In genomic region chr4:139555705-139556070, GRCh38 we compare ENCODE assay signal across 8 cellular contexts. TPM values are rescaled to one million over a fixed set of nuclear protein-coding genes. Genes with fewer than 3 reads are reported as not detected.
DNase-seq lines count a peak whose midpoint lies in the region; ATAC-seq and TF ChIP-seq lines count a peak whose summit lies in the region.

No MANE protein-coding gene starts in this region.

- no peak for DNase-seq in AG04450 (ENCODE audit: low read depth, low spot score)
- peak; percentile 46 for DNase-seq in HT-29 (ENCODE audit: low spot score)
- no peak for DNase-seq in iPS DF 6.9 (ENCODE audit: low read depth, low spot score)
- DNase-seq in SK-N-DZ (ENCODE audit: low spot score), result no peak
- no peak for DNase-seq in NCI-H1436 treated with DMSO at 0.1 percent for 48 hours (lab: John Stamatoyannopoulos, UW)

- peak; percentile 30 for ATAC-seq in GM19023 (IDR thresholded peaks at IDR 0.05; ENCODE audit: unreplicated experiment)

- H3K36me3 ChIP-seq in iPS DF 6.9 (ENCODE audit: control insufficient read depth, insufficient read depth, low read length), result no peaks in the 10 kb centered on the region

- no peaks in the 10 kb centered on the region for H3K9me3 ChIP-seq in AG04450 (ENCODE audit: control insufficient read depth, insufficient read depth, low read length)
- H3K9me3 ChIP-seq in iPS DF 6.9 (ENCODE audit: control insufficient read depth, insufficient read depth, low read length), result no peaks in the 10 kb centered on the region

- POLR2A ChIA-PET in AG04450 (lab: Yijun Ruan, JAX), result interaction anchor here (1.0 to 2.2 kb wide), 3 partner anchors 11 to 103 kb away, joined by 3 to 9 read pairs (median 4); no protein-coding TSS in a partner anchor

- H3K4me3 ChIP-seq in AG04450 (ENCODE audit: low read depth, low read length) (peak overlapping the region; percentile 89), iPS DF 6.9 (ENCODE audit: low read length) (peak overlapping the region; percentile 76; the same call in 1 of the 2 replicates), skin epidermis (peak overlapping the region; percentile 67 to 95 (median 74))

- H3K27me3 ChIP-seq in AG04450 (ENCODE audit: control insufficient read depth, insufficient read depth, low read length) (peaks cover 29% of the 10 kb centered on the region), iPS DF 6.9 (ENCODE audit: control insufficient read depth, insufficient read depth, low read length) (peaks cover 28% of the 10 kb centered on the region)

- WGBS in iPS DF 6.9 (ENCODE audit: insufficient coverage, insufficient read length), result no CpG with 5 or more reads among the region's 49 CpGs

- H3K4me1 ChIP-seq in iPS DF 6.9 (ENCODE audit: control insufficient read depth, insufficient read depth, low read length), result no peaks in the 10 kb centered on the region

- no peak for TF ChIP-seq CTCF in AG04450 (IDR thresholded peaks at IDR 0.05; ENCODE audit: low read depth, low read length)

- H3K27ac ChIP-seq in AG04450 (ENCODE audit: low read depth, low read length) (peak overlapping the region; percentile 70), angular gyrus (ENCODE audit: low read depth, low read length) (peak overlapping the region; percentile 92), iPS DF 6.9 (ENCODE audit: low read length) (no peak overlapping the region), skin epidermis (peak overlapping the region; percentile 68 to 98 (median 95))

- CTCF ChIA-PET in AG04450 (lab: Charles Lee), result interaction anchor here (0.9 to 2.0 kb wide), 2 partner anchors 30 to 48 kb away, joined by 3 to 7 read pairs; no protein-coding TSS in a partner anchor

RNA-seq across cellular contexts. Expression of gene SETD7, which starts 0.3 kb away (rescaled TPM):
- 21.5 and 24.9 TPM in 2 replicates for polyA plus RNA-seq in AG04450 (2011; rRNA removed)
- polyA minus RNA-seq in AG04450 (2011; rRNA and poly(A)+ RNA removed), result 33.4 and 38.2 TPM in 2 replicates
- 30.5 and 30.8 TPM in 2 replicates for total RNA-seq in HT-29 (2014; rRNA removed; shearing (Covaris generic))
- polyA plus RNA-seq in SK-N-DZ (2014; cell fraction: cytosol; rRNA removed), result 14.1 and 18.1 TPM in 2 replicates
- 7.2 and 11.1 TPM in 2 replicates for polyA plus RNA-seq in SK-N-DZ (2014; cell fraction: nucleus; rRNA removed)
